In the genomic region with DNA sequence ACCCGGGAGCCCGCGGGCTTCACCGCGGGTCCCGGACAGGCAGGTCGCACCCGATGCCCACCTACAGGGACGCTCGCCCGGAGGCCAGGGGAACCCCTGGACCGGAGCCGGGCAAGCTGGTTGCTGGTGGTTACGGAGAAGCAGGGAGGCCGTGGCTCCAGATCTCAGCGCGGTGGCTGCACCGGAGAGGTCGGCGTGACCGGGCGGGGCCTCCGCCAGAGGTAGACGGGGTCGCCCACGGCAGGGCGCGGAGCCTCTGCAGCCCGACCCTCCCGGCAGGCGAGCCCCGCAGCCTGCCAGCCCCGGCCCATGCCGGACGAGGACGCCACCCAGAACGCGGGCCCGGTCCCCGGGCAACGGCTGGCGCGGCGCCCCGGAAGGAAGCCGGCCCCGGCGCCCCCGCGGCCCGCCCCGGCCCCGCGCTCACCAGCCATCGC, we compare ENCODE assay signal across 8 cellular contexts. TPM values are rescaled to one million over a fixed set of nuclear protein-coding genes. Genes with fewer than 3 reads are reported as not detected.
DNase-seq lines count a peak whose midpoint lies in the region; ATAC-seq and TF ChIP-seq lines count a peak whose summit lies in the region.

No MANE protein-coding gene starts in this region.

- H3K9me3 ChIP-seq in iPS-18c (ENCODE audit: control insufficient read depth, insufficient read depth, low read length), result peaks cover 2% of the 10 kb centered on the region

- peak overlapping the region; percentile 81 for H3K4me3 ChIP-seq in iPS-18c (ENCODE audit: insufficient read depth, low read depth, low read length)

- peaks cover 15% of the 10 kb centered on the region for H3K4me1 Mint-ChIP-seq in activated CD8-positive, alpha-beta T cell treated with anti-CD3 and anti-CD28 coated beads, Interleukin-2, amount 10 ng/mL, durations not matched to agents 7 days and 5 days (ENCODE audit: low read depth)
- peaks cover 46% of the 10 kb centered on the region for H3K4me1 Mint-ChIP-seq in stimulated activated naive CD8-positive, alpha-beta T cell treated with anti-CD3 and anti-CD28 coated beads, Interleukin-15, amount 100 ng/mL, for 72 hours

- H3K4me3 Mint-ChIP-seq in activated CD8-positive, alpha-beta T cell treated with anti-CD3 and anti-CD28 coated beads, Interleukin-2, amount 10 ng/mL, durations not matched to agents 7 days and 5 days, result peak overlapping the region; percentile 87
- H3K4me3 Mint-ChIP-seq in stimulated activated naive CD8-positive, alpha-beta T cell treated with anti-CD3 and anti-CD28 coated beads, Interleukin-15, amount 100 ng/mL, for 72 hours, result peak overlapping the region; percentile 77 to 85

- ATAC-seq in GM18519 (IDR thresholded peaks at IDR 0.05; ENCODE audit: low FRiP score, unreplicated experiment) (peak; percentile 27), HG03095 (IDR thresholded peaks at IDR 0.05; ENCODE audit: unreplicated experiment) (peak; percentile 14)
- ATAC-seq in activated CD8-positive, alpha-beta T cell treated with anti-CD3 and anti-CD28 coated beads, Interleukin-2, amount 10 ng/mL, durations not matched to agents 7 days and 5 days, result peak; percentile 49
- ATAC-seq in stimulated activated naive CD8-positive, alpha-beta T cell treated with anti-CD3 and anti-CD28 coated beads, Interleukin-15, amount 100 ng/mL, for 72 hours, result no peak

- peak overlapping the region; percentile 83 for H3K27ac ChIP-seq in 22Rv1

- CTCF ChIA-PET in activated CD8-positive, alpha-beta T cell treated with anti-CD3 and anti-CD28 coated beads, Interleukin-2, amount 10 ng/mL, durations not matched to agents 7 days and 5 days (lab: Charles Lee), result no interaction called here

- TF ChIP-seq CTCF in 22Rv1 (IDR thresholded peaks at IDR 0.05), result no peak

- POLR2A ChIA-PET in activated CD8-positive, alpha-beta T cell treated with anti-CD3 and anti-CD28 coated beads, Interleukin-2, amount 10 ng/mL, durations not matched to agents 7 days and 5 days (lab: Charles Lee), result no interaction called here

- no peaks in the 10 kb centered on the region for H3K27me3 Mint-ChIP-seq in activated CD8-positive, alpha-beta T cell treated with anti-CD3 and anti-CD28 coated beads, Interleukin-2, amount 10 ng/mL, durations not matched to agents 7 days and 5 days (ENCODE audit: low read depth)
- no peaks in the 10 kb centered on the region for H3K27me3 Mint-ChIP-seq in stimulated activated naive CD8-positive, alpha-beta T cell treated with anti-CD3 and anti-CD28 coated beads, Interleukin-15, amount 100 ng/mL, for 72 hours

- H3K9me3 Mint-ChIP-seq in activated CD8-positive, alpha-beta T cell treated with anti-CD3 and anti-CD28 coated beads, Interleukin-2, amount 10 ng/mL, durations not matched to agents 7 days and 5 days (ENCODE audit: insufficient read depth), result no peaks in the 10 kb centered on the region
- H3K9me3 Mint-ChIP-seq in stimulated activated naive CD8-positive, alpha-beta T cell treated with anti-CD3 and anti-CD28 coated beads, Interleukin-15, amount 100 ng/mL, for 72 hours, result no peaks in the 10 kb centered on the region

- H3K36me3 Mint-ChIP-seq in activated CD8-positive, alpha-beta T cell treated with anti-CD3 and anti-CD28 coated beads, Interleukin-2, amount 10 ng/mL, durations not matched to agents 7 days and 5 days (ENCODE audit: low read depth), result peaks cover 42% of the 10 kb centered on the region

- no peak overlapping the region for H3K27ac Mint-ChIP-seq in activated CD8-positive, alpha-beta T cell treated with anti-CD3 and anti-CD28 coated beads, Interleukin-2, amount 10 ng/mL, durations not matched to agents 7 days and 5 days
- H3K27ac Mint-ChIP-seq in stimulated activated naive CD8-positive, alpha-beta T cell treated with anti-CD3 and anti-CD28 coated beads, Interleukin-15, amount 100 ng/mL, for 72 hours, result peak overlapping the region in 1 of 2 donors; percentile 48

- peak; percentile 43 for DNase-seq in activated CD8-positive, alpha-beta T cell treated with anti-CD3 and anti-CD28 coated beads, Interleukin-2, amount 10 ng/mL, durations not matched to agents 7 days and 5 days
- no peak for DNase-seq in stimulated activated naive CD8-positive, alpha-beta T cell treated with anti-CD3 and anti-CD28 coated beads, Interleukin-15, amount 100 ng/mL, for 72 hours
- DNase-seq in foreskin melanocyte, result no peak
- no peak for DNase-seq in NCI-H1930 (lab: John Stamatoyannopoulos, UW)

RNA-seq across cellular contexts. Expression of a gene that starts 0.3 kb away (rescaled TPM):
- total RNA-seq in activated CD8-positive, alpha-beta T cell treated with anti-CD3 and anti-CD28 coated beads, Interleukin-2, amount 10 ng/mL, durations not matched to agents 7 days and 5 days, result 10 to 100 TPM; 48.6 to 50.4 TPM

RNA-seq across cellular contexts. Expression of a gene that starts 7.1 kb away (rescaled TPM):
- 10 to 100 TPM; 55.0 to 63.4 TPM for total RNA-seq in activated CD8-positive, alpha-beta T cell treated with anti-CD3 and anti-CD28 coated beads, Interleukin-2, amount 10 ng/mL, durations not matched to agents 7 days and 5 days

RNA-seq across cellular contexts. Expression of a gene that starts 8.8 kb away (rescaled TPM):
- under 1 TPM; 0.18 to 0.55 TPM for total RNA-seq in activated CD8-positive, alpha-beta T cell treated with anti-CD3 and anti-CD28 coated beads, Interleukin-2, amount 10 ng/mL, durations not matched to agents 7 days and 5 days

RNA-seq across cellular contexts. Expression of a gene that starts 16.7 kb away (rescaled TPM):
- total RNA-seq in activated CD8-positive, alpha-beta T cell treated with anti-CD3 and anti-CD28 coated beads, Interleukin-2, amount 10 ng/mL, durations not matched to agents 7 days and 5 days, result 10 to 100 TPM; 14.0 to 16.5 TPM

RNA-seq across cellular contexts. Expression of a gene that starts 19.3 kb away (rescaled TPM):
- 100 to 1,000 TPM; 122 TPM for total RNA-seq in activated CD8-positive, alpha-beta T cell treated with anti-CD3 and anti-CD28 coated beads, Interleukin-2, amount 10 ng/mL, durations not matched to agents 7 days and 5 days
